ENCODE assay signal across 1 cellular context in genomic region chr7:132243463-132243862, GRCh38.
TF ChIP-seq lines count a peak whose summit lies in the region.

No MANE protein-coding gene starts in this region.

TF ChIP-seq in HEK293, 187 proteins besides CTCF, POLR2A, EP300 and RAD21 (continued from another document):
- TF ChIP-seq ZEB2 (tag by site-specific recombination; IDR thresholded peaks at IDR 0.05): peak; percentile 65
